9 cellular contexts compared by ENCODE assay signal in genomic region chr6:90413867-90414266, GRCh38.
DNase-seq lines count a peak whose midpoint lies in the region; ATAC-seq and TF ChIP-seq lines count a peak whose summit lies in the region.
"Had no signal": no experiment of that assay in that cellular context is flagged by ENCODE, and none has a peak within 500 bp of the region (broad histone marks: within the 10 kb centered on the region; RNA-seq: fewer than 3 reads in every experiment).

No MANE protein-coding gene starts in this region.

- peaks cover 0 to 3% (median 0%) of the 10 kb centered on the region in 7 donors for H3K9me3 Mint-ChIP-seq in CD4-positive, CD25-positive, alpha-beta regulatory T cell
- peaks cover 6% of the 10 kb centered on the region for H3K9me3 Mint-ChIP-seq in neural crest cell

- peaks cover 6% of the 10 kb centered on the region for H3K36me3 Mint-ChIP-seq in CD4-positive, CD25-positive, alpha-beta regulatory T cell
- no peaks in the 10 kb centered on the region for H3K36me3 Mint-ChIP-seq in neural crest cell (ENCODE audit: low read depth)

- peaks cover 39% of the 10 kb centered on the region for H3K4me1 ChIP-seq in CD4-positive, CD25-positive, alpha-beta regulatory T cell (ENCODE audit: control insufficient read depth, insufficient read depth, low read length, poor library complexity, severe bottlenecking)
- H3K4me1 ChIP-seq in subcutaneous abdominal adipose tissue (ENCODE audit: control insufficient read depth in 5 of 5, insufficient read depth in 5 of 5, low read length in 5 of 5), result peaks cover 0 to 9% (median 5%) of the 10 kb centered on the region in 5 donors

- peak overlapping the region; percentile 63 to 88 (median 86) for H3K4me3 Mint-ChIP-seq in CD4-positive, CD25-positive, alpha-beta regulatory T cell
- peak overlapping the region; percentile 56 for H3K4me3 Mint-ChIP-seq in neural crest cell

- H3K9me3 ChIP-seq in CD4-positive, CD25-positive, alpha-beta regulatory T cell (ENCODE audit: control insufficient read depth in 2 of 2, low read length in 2 of 2), result no peaks in the 10 kb centered on the region
- H3K9me3 ChIP-seq in subcutaneous abdominal adipose tissue (ENCODE audit: control insufficient read depth in 5 of 5, low read length in 5 of 5), result no peaks in the 10 kb centered on the region

- H3K27me3 ChIP-seq in CD4-positive, CD25-positive, alpha-beta regulatory T cell (ENCODE audit: control insufficient read depth, insufficient read depth, low read length), result no peaks in the 10 kb centered on the region
- H3K27me3 ChIP-seq in subcutaneous abdominal adipose tissue (ENCODE audit: control insufficient read depth in 5 of 5, insufficient read depth in 4 of 5, low read length in 5 of 5), result peaks cover 0 to 4% (median 2%) of the 10 kb centered on the region in 5 donors

- H3K4me1 Mint-ChIP-seq in CD4-positive, CD25-positive, alpha-beta regulatory T cell, result peaks cover 11 to 52% (median 39%) of the 10 kb centered on the region in 4 donors
- peaks cover 16% of the 10 kb centered on the region for H3K4me1 Mint-ChIP-seq in neural crest cell

- TF ChIP-seq CTCF in neural crest cell (conservative IDR thresholded peaks at IDR 0.05), result no peak

- DNase-seq in CD4-positive, CD25-positive, alpha-beta regulatory T cell, result peak; percentile 64 to 93 (median 83)
- DNase-seq in NCI-H1417 treated with DMSO at 0.1 percent for 48 hours (lab: John Stamatoyannopoulos, UW) (peak; percentile 33), neural crest cell (ENCODE audit: low read depth, low spot score) (peak; percentile 38), HuH-7.5 (ENCODE audit: low spot score) (no peak)
- DNase-seq in activated CD4-positive, alpha-beta T cell treated with anti-CD3 and anti-CD28 coated beads, Interleukin-2, amount 50 U/mL, for 1 hour, result peak; percentile 67
- DNase-seq in effector CD8-positive, alpha-beta T cell (lab: John Stamatoyannopoulos, UW), result peak; percentile 47

- H3K27ac ChIP-seq in CD4-positive, CD25-positive, alpha-beta regulatory T cell (ENCODE audit: insufficient read depth, low read length, poor library complexity, severe bottlenecking), result peak overlapping the region; percentile 38
- H3K27ac ChIP-seq in subcutaneous abdominal adipose tissue (ENCODE audit: low read depth, low read length), result no peak overlapping the region
- H3K27ac ChIP-seq: epithelial cell of prostate had no signal

- peak; percentile 89 to 92 for ATAC-seq in CD4-positive, CD25-positive, alpha-beta regulatory T cell (ENCODE audit: low read depth in 2 of 2)
- ATAC-seq in GM18517 (IDR thresholded peaks at IDR 0.05; ENCODE audit: unreplicated experiment), result no peak

- H3K4me3 ChIP-seq in CD4-positive, CD25-positive, alpha-beta regulatory T cell (ENCODE audit: low read depth, low read length), result peak overlapping the region; percentile 69
- H3K4me3 ChIP-seq in subcutaneous abdominal adipose tissue (ENCODE audit: low read depth in 1 of 5, low read length in 5 of 5), result peak overlapping the region; percentile 33 to 63 (median 40)

- H3K9ac ChIP-seq in subcutaneous abdominal adipose tissue (ENCODE audit: low read length in 5 of 5), result peak overlapping the region in 2 of 5 donors; percentile 19 to 45

- H3K27me3 Mint-ChIP-seq in CD4-positive, CD25-positive, alpha-beta regulatory T cell, result peaks cover 15% of the 10 kb centered on the region
- no peaks in the 10 kb centered on the region for H3K27me3 Mint-ChIP-seq in neural crest cell (ENCODE audit: low read depth)

- H3K36me3 ChIP-seq in CD4-positive, CD25-positive, alpha-beta regulatory T cell (ENCODE audit: control insufficient read depth, insufficient read depth, low read length), result no peaks in the 10 kb centered on the region
- H3K36me3 ChIP-seq in subcutaneous abdominal adipose tissue (ENCODE audit: control insufficient read depth in 5 of 5, insufficient read depth in 5 of 5, low read length in 5 of 5), result no peaks in the 10 kb centered on the region

- peak overlapping the region; percentile 90 to 100 (median 92) for H3K27ac Mint-ChIP-seq in CD4-positive, CD25-positive, alpha-beta regulatory T cell
- H3K27ac Mint-ChIP-seq in neural crest cell (ENCODE audit: unreplicated experiment), result no peak overlapping the region
